In genomic region chr7:101200504-101200861, GRCh38 we compare ENCODE assay signal across 25 cellular contexts. TPM values are rescaled to one million over a fixed set of nuclear protein-coding genes. Genes with fewer than 3 reads are reported as not detected.
DNase-seq lines count a peak whose midpoint lies in the region; ATAC-seq, FAIRE-seq and TF ChIP-seq lines count a peak whose summit lies in the region.
"Had no signal": no experiment of that assay in that cellular context is flagged by ENCODE, and none has a peak within 500 bp of the region (broad histone marks: within the 10 kb centered on the region; RNA-seq: fewer than 3 reads in every experiment).

No MANE protein-coding gene starts in this region.

- H3K4me3 Mint-ChIP-seq in GM23338 (peak overlapping the region; percentile 69; the same call in 2 of the 3 replicates), WTC11 (peak overlapping the region; percentile 72), neural progenitor cell (no peak overlapping the region)
- H3K4me3 Mint-ChIP-seq: activated CD8-positive, alpha-beta T cell treated with anti-CD3 and anti-CD28 coated beads for 36 hours; activated naive CD8-positive, alpha-beta T cell treated with anti-CD3 and anti-CD28 coated beads for 36 hours; T-helper 1 cell treated with Interleukin-12 subunit alpha and Interleukin-12 subunit beta and Interleukin-4 antibody, amounts not matched to agents 30 μg/mL and 1 μg/mL, for 36 hours had no signal

- ATAC-seq in GM23338 (peak; percentile 4; the same call in 2 of the 3 replicates), WTC11 (peak; percentile 5; the same call in 1 of the 2 replicates), left lobe of liver (peak; percentile 67), pancreas (no peak)

- H2AFZ ChIP-seq in GM23338 (peak overlapping the region; percentile 94), smooth muscle cell (ENCODE audit: low read depth) (no peak overlapping the region), neural progenitor cell (replicated peaks) (no peak overlapping the region)

- H3K4me1 Mint-ChIP-seq in GM23338 (peaks cover 18% of the 10 kb centered on the region), WTC11 (peaks cover 28% of the 10 kb centered on the region), neural progenitor cell (peaks cover 6% of the 10 kb centered on the region)

- H3F3A ChIP-seq in GM23338 (replicated peaks; ENCODE audit: low read depth) (peaks cover 9% of the 10 kb centered on the region), smooth muscle cell (ENCODE audit: low read depth) (no peaks in the 10 kb centered on the region), neural progenitor cell (ENCODE audit: low read depth) (no peaks in the 10 kb centered on the region)

- H3K27me3 ChIP-seq in GM23338 (ENCODE audit: insufficient read depth) (peaks cover 25% of the 10 kb centered on the region), smooth muscle cell (ENCODE audit: low read depth) (peaks cover 43% of the 10 kb centered on the region), pancreas (peaks cover 0 to 2% (median 0%) of the 10 kb centered on the region in 4 donors), neural progenitor cell (peaks cover 42% of the 10 kb centered on the region)

- no peaks in the 10 kb centered on the region for H3K9me2 ChIP-seq in GM23338 (ENCODE audit: insufficient read depth)

- H3K36me3 ChIP-seq in GM23338 (ENCODE audit: insufficient read depth) (no peaks in the 10 kb centered on the region), smooth muscle cell (ENCODE audit: low read depth) (no peaks in the 10 kb centered on the region), pancreas (no peaks in the 10 kb centered on the region), neural progenitor cell (no peaks in the 10 kb centered on the region)
- H3K36me3 ChIP-seq: BLaER1, stomach, thyroid gland had no signal

- H3K4me1 ChIP-seq in GM23338 (ENCODE audit: insufficient read depth) (peaks cover 16% of the 10 kb centered on the region), smooth muscle cell (ENCODE audit: low read depth) (no peaks in the 10 kb centered on the region), pancreas (peaks cover 0 to 3% (median 0%) of the 10 kb centered on the region in 3 donors), neural progenitor cell (no peaks in the 10 kb centered on the region)

- H3K9me3 Mint-ChIP-seq in GM23338 (no peaks in the 10 kb centered on the region), WTC11 (no peaks in the 10 kb centered on the region), neural progenitor cell (no peaks in the 10 kb centered on the region)
- H3K9me3 Mint-ChIP-seq: activated CD8-positive, alpha-beta T cell treated with anti-CD3 and anti-CD28 coated beads for 36 hours; activated naive CD8-positive, alpha-beta T cell treated with anti-CD3 and anti-CD28 coated beads for 36 hours; T-helper 1 cell treated with Interleukin-12 subunit alpha and Interleukin-12 subunit beta and Interleukin-4 antibody, amounts not matched to agents 30 μg/mL and 1 μg/mL, for 36 hours had no signal

- H4K20me1 ChIP-seq in GM23338 (replicated peaks; ENCODE audit: insufficient read depth) (no peaks in the 10 kb centered on the region), smooth muscle cell (ENCODE audit: low read depth) (no peaks in the 10 kb centered on the region), neural progenitor cell (ENCODE audit: low read depth) (no peaks in the 10 kb centered on the region)
- H4K20me1 ChIP-seq: BLaER1 had no signal

- H3K9me3 ChIP-seq in smooth muscle cell (replicated peaks; ENCODE audit: low read depth): no peaks in the 10 kb centered on the region
- no peaks in the 10 kb centered on the region for H3K9me3 ChIP-seq in pancreas
- H3K9me3 ChIP-seq in neural progenitor cell (ENCODE audit: low read depth): no peaks in the 10 kb centered on the region
- H3K9me3 ChIP-seq: BLaER1, stomach, thyroid gland had no signal

- TF ChIP-seq CTCF in GM23338 (conservative IDR thresholded peaks at IDR 0.05; ENCODE audit: low read depth in 2 of 2) (no peak), WTC11 (IDR thresholded peaks at IDR 0.05) (no peak), smooth muscle cell (IDR thresholded peaks at IDR 0.05; ENCODE audit: borderline replicate concordance, insufficient read depth, poor library complexity, severe bottlenecking) (no peak), pancreas (IDR thresholded peaks at IDR 0.05) (no peak), neural progenitor cell (IDR thresholded peaks at IDR 0.05) (no peak)

- WGBS in smooth muscle cell (ENCODE audit: low lambda C conversion rate): 83% methylated on average over 2 of the region's 2 CpGs
- 89% methylated on average over 2 of the region's 2 CpGs for WGBS in pancreas, 2 donors

- H3K27ac Mint-ChIP-seq in GM23338: no peak overlapping the region
- H3K27ac Mint-ChIP-seq in WTC11: no peak overlapping the region
- H3K27ac Mint-ChIP-seq in neural progenitor cell: no peak overlapping the region
- H3K27ac Mint-ChIP-seq: activated CD8-positive, alpha-beta T cell treated with anti-CD3 and anti-CD28 coated beads for 36 hours; activated naive CD8-positive, alpha-beta T cell treated with anti-CD3 and anti-CD28 coated beads for 36 hours; T-helper 1 cell treated with Interleukin-12 subunit alpha and Interleukin-12 subunit beta and Interleukin-4 antibody, amounts not matched to agents 30 μg/mL and 1 μg/mL, for 36 hours had no signal

- H3K27me3 Mint-ChIP-seq in GM23338 (ENCODE audit: insufficient read depth, low read depth, poor library complexity) (peaks cover 20% of the 10 kb centered on the region), WTC11 (ENCODE audit: low read depth) (peaks cover 16% of the 10 kb centered on the region), neural progenitor cell (ENCODE audit: insufficient read depth, low read depth) (peaks cover 26% of the 10 kb centered on the region)

- H3K79me2 ChIP-seq in GM23338 (replicated peaks; ENCODE audit: insufficient read depth) (no peaks in the 10 kb centered on the region), smooth muscle cell (ENCODE audit: low read depth) (no peaks in the 10 kb centered on the region), neural progenitor cell (ENCODE audit: low read depth) (no peaks in the 10 kb centered on the region)

- DNase-seq in GM23338 (ENCODE audit: low spot score): no peak
- no peak for DNase-seq in WTC11 (ENCODE audit: low spot score)
- DNase-seq in left lobe of liver (ENCODE audit: low spot score): no peak
- no peak for DNase-seq in smooth muscle cell (lab: John Stamatoyannopoulos, UW; ENCODE audit: unreplicated experiment)
- DNase-seq in pancreas: no peak
- DNase-seq in neural progenitor cell (ENCODE audit: low spot score): no peak
- DNase-seq in NAMALWA (ENCODE audit: low spot score): no peak
- DNase-seq: activated CD8-positive, alpha-beta T cell treated with anti-CD3 and anti-CD28 coated beads for 36 hours; activated naive CD8-positive, alpha-beta T cell treated with anti-CD3 and anti-CD28 coated beads for 36 hours; aorta; DMS79 treated with DMSO at 0.1 percent for 48 hours; effector memory CD4-positive, alpha-beta T cell; erythroblast; NCI-H1105 treated with DMSO at 0.1 percent for 48 hours; NCI-H2029 treated with DMSO at 0.1 percent for 48 hours; NCI-H226; NCI-H69; nucleus accumbens; stomach; thyroid gland had no signal

- intact Hi-C loops in pancreas (cut with DNase I): no loop called here

- CTCF ChIA-PET in WTC11 (lab: Charles Lee): interaction anchor here (1.0 to 5.3 kb wide), 9 partner anchors 8 to 106 kb away, joined by 4 to 57 read pairs (median 7); partner anchors contain the start of genes PLOD3, SERPINE1 and ZNHIT1

- H3K36me3 Mint-ChIP-seq in GM23338 (ENCODE audit: low read depth) (no peaks in the 10 kb centered on the region), WTC11 (no peaks in the 10 kb centered on the region), neural progenitor cell (no peaks in the 10 kb centered on the region)
- H3K36me3 Mint-ChIP-seq: activated naive CD8-positive, alpha-beta T cell treated with anti-CD3 and anti-CD28 coated beads for 36 hours had no signal

- H3K4me2 ChIP-seq in GM23338 (peak overlapping the region; percentile 86), smooth muscle cell (no peak overlapping the region), neural progenitor cell (no peak overlapping the region)
- H3K4me2 ChIP-seq: BLaER1 had no signal

- peak overlapping the region; percentile 68 for H3K4me3 ChIP-seq in GM23338
- peak overlapping the region; percentile 8 for H3K4me3 ChIP-seq in smooth muscle cell
- no peak overlapping the region for H3K4me3 ChIP-seq in pancreas
- H3K4me3 ChIP-seq in neural progenitor cell: no peak overlapping the region
- H3K4me3 ChIP-seq: BLaER1, stomach, thyroid gland had no signal

- H3K9ac ChIP-seq in smooth muscle cell (ENCODE audit: low read depth) (no peak overlapping the region), neural progenitor cell (no peak overlapping the region)
- H3K9ac ChIP-seq: BLaER1 had no signal

- no peak for FAIRE-seq in pancreas (lab: Jason Lieb, UNC)
- FAIRE-seq: colon had no signal

- peak overlapping the region; percentile 63; the same call in 1 of the 2 replicates for H3K27ac ChIP-seq in GM23338 (ENCODE audit: low read depth)
- H3K27ac ChIP-seq in smooth muscle cell (ENCODE audit: low read depth): no peak overlapping the region
- no peak overlapping the region for H3K27ac ChIP-seq in pancreas
- H3K27ac ChIP-seq in neural progenitor cell: no peak overlapping the region
- H3K27ac ChIP-seq: BLaER1, RWPE1, stomach, thyroid gland had no signal

- POLR2A ChIA-PET in WTC11 (lab: Charles Lee): interaction anchor here (0.6 to 1.6 kb wide), 6 partner anchors 16 to 56 kb away, joined by 3 to 5 read pairs (median 4); partner anchors contain the start of genes PLOD3 and VGF

RNA-seq across cellular contexts. Expression of gene MOGAT3, which starts 0.4 kb away (rescaled TPM):
- total RNA-seq in GM23338 (2014; rRNA removed; shearing (Covaris generic)): 0.85 TPM in 1 of 2 replicates, not detected in the other
- polyA plus RNA-seq in GM23338 (2016; fragmentation: Nextera tagmentation; extraction: Ambion mirVana) (0.21 and 0.44 TPM in 2 replicates), smooth muscle cell (0.38 TPM in 1 of 2 replicates, not detected in the other), pancreas (not detected)
- total RNA-seq in WTC11 (2021) (0.81 to 0.92 TPM (median 0.82 TPM) in 3 replicates), left lobe of liver (12.0 TPM), smooth muscle cell (not detected in 2 replicates), pancreas (not detected), neural progenitor cell (ENCODE audit: low replicate concordance) (not detected in 2 replicates)
- total RNA-seq: activated CD8-positive, alpha-beta T cell treated with anti-CD3 and anti-CD28 coated beads for 36 hours; activated naive CD8-positive, alpha-beta T cell treated with anti-CD3 and anti-CD28 coated beads for 36 hours; aorta; skeletal muscle tissue; thyroid gland had no signal
- polyA plus RNA-seq: stomach had no signal

RNA-seq across cellular contexts. Expression of gene PLOD3, which starts 16.9 kb away (rescaled TPM):
- 28.5 and 40.7 TPM in 2 replicates for total RNA-seq in GM23338 (2014; rRNA removed; shearing (Covaris generic))
- polyA plus RNA-seq in GM23338 (2016; fragmentation: Nextera tagmentation; extraction: Ambion mirVana) (33.9 and 35.2 TPM in 2 replicates), smooth muscle cell (150 and 168 TPM in 2 replicates), pancreas (10 to 100 TPM; 38.8 to 55.7 TPM)
- total RNA-seq in WTC11 (2021) (45.3 to 48.3 TPM (median 48.1 TPM) in 3 replicates), left lobe of liver (54.8 TPM), smooth muscle cell (58.4 and 63.5 TPM in 2 replicates), pancreas (10 to 100 TPM; 27.2 to 54.5 (median 36.8) TPM), neural progenitor cell (ENCODE audit: low replicate concordance) (9.4 and 19.9 TPM in 2 replicates)

RNA-seq across cellular contexts. Expression of gene ZNHIT1, which starts 17.5 kb away (rescaled TPM):
- 61.9 and 64.6 TPM in 2 replicates for total RNA-seq in GM23338 (2014; rRNA removed; shearing (Covaris generic))
- polyA plus RNA-seq in GM23338 (2016; fragmentation: Nextera tagmentation; extraction: Ambion mirVana): 113 and 136 TPM in 2 replicates
- 61.9 to 63.9 TPM (median 62.8 TPM) in 3 replicates for total RNA-seq in WTC11 (2021)
- total RNA-seq in left lobe of liver: 115 TPM
- 100 and 102 TPM in 2 replicates for total RNA-seq in smooth muscle cell
- 116 and 123 TPM in 2 replicates for polyA plus RNA-seq in smooth muscle cell
- 10 to 100 TPM; 25.7 to 38.2 (median 32.4) TPM for total RNA-seq in pancreas
- 10 to 100 TPM; 84.3 to 92.3 TPM for polyA plus RNA-seq in pancreas
- 39.1 and 52.9 TPM in 2 replicates for total RNA-seq in neural progenitor cell (ENCODE audit: low replicate concordance)

RNA-seq across cellular contexts. Expression of gene NAT16, which starts 20.4 kb away (rescaled TPM):
- total RNA-seq in GM23338 (2014; rRNA removed; shearing (Covaris generic)): 0.21 TPM in 1 of 2 replicates, not detected in the other
- polyA plus RNA-seq in GM23338 (2016; fragmentation: Nextera tagmentation; extraction: Ambion mirVana) (0.31 and 0.57 TPM in 2 replicates), smooth muscle cell (not detected in 2 replicates), pancreas (1 to 10 TPM; 1.3 to 3.6 TPM)
- total RNA-seq in WTC11 (2021) (0.32 to 0.62 TPM (median 0.39 TPM) in 3 replicates), left lobe of liver (not detected), smooth muscle cell (not detected in 2 replicates), pancreas (1 to 10 TPM in 1 of 6 donors, under 1 TPM in 4, not detected in 1; 0.19 to 1.3 (median 0.43) TPM), neural progenitor cell (ENCODE audit: low replicate concordance) (0.28 TPM in 1 of 2 replicates, not detected in the other)
- total RNA-seq: activated CD8-positive, alpha-beta T cell treated with anti-CD3 and anti-CD28 coated beads for 36 hours; activated naive CD8-positive, alpha-beta T cell treated with anti-CD3 and anti-CD28 coated beads for 36 hours; aorta; skeletal muscle tissue; stomach had no signal
- polyA plus RNA-seq: aorta had no signal

RNA-seq across cellular contexts. Expression of gene VGF, which starts 35.1 kb away (rescaled TPM):
- 3.3 and 4.4 TPM in 2 replicates for total RNA-seq in GM23338 (2014; rRNA removed; shearing (Covaris generic))
- polyA plus RNA-seq in GM23338 (2016; fragmentation: Nextera tagmentation; extraction: Ambion mirVana) (2.6 and 3.0 TPM in 2 replicates), smooth muscle cell (0.20 and 0.25 TPM in 2 replicates), pancreas (10 to 100 TPM; 15.7 to 82.7 TPM)
- total RNA-seq in WTC11 (2021) (5.2 to 6.4 TPM (median 5.6 TPM) in 3 replicates), left lobe of liver (not detected), smooth muscle cell (0.85 TPM in 1 of 2 replicates, not detected in the other), pancreas (10 to 100 TPM in 3 of 6 donors, 1 to 10 TPM in 3; 1.3 to 38.0 (median 18.5) TPM), neural progenitor cell (ENCODE audit: low replicate concordance) (0.65 and 1.6 TPM in 2 replicates)
- total RNA-seq: activated CD8-positive, alpha-beta T cell treated with anti-CD3 and anti-CD28 coated beads for 36 hours; activated naive CD8-positive, alpha-beta T cell treated with anti-CD3 and anti-CD28 coated beads for 36 hours; aorta; skeletal muscle tissue had no signal
- polyA plus RNA-seq: aorta had no signal

Comparison
In these comparisons a context has a peak if more than half of its experiments do, and no peak if none do; other contexts are left out.
1. ATAC-seq: peak in GM23338 (single experiment), WTC11 (single experiment) and left lobe of liver (single experiment); none in pancreas (0 of 4).
2. H3K4me3 ChIP-seq: peak in GM23338 (single experiment) and smooth muscle cell (single experiment); none in pancreas (0 of 4) and neural progenitor cell (single experiment).